17 cellular contexts compared by ENCODE assay signal in genomic region chr7:143987513-143987912, GRCh38. TPM values are rescaled to one million over a fixed set of nuclear protein-coding genes. Genes with fewer than 3 reads are reported as not detected.
DNase-seq lines count a peak whose midpoint lies in the region; ATAC-seq and TF ChIP-seq lines count a peak whose summit lies in the region.
"Had no signal": no experiment of that assay in that cellular context is flagged by ENCODE, and none has a peak within 500 bp of the region (broad histone marks: within the 10 kb centered on the region; RNA-seq: fewer than 3 reads in every experiment).

No MANE protein-coding gene starts in this region.

- H3K27me3 Mint-ChIP-seq in activated naive CD4-positive, alpha-beta T cell treated with anti-CD3 and anti-CD28 coated beads for 36 hours (ENCODE audit: low read depth) = peaks cover 2% of the 10 kb centered on the region
- H3K27me3 Mint-ChIP-seq: progenitor cell of endocrine pancreas had no signal

- peaks cover 10% of the 10 kb centered on the region for H3K36me3 Mint-ChIP-seq in activated naive CD4-positive, alpha-beta T cell treated with anti-CD3 and anti-CD28 coated beads for 36 hours (ENCODE audit: low read depth)

- no peak overlapping the region for H4K5ac ChIP-seq in mesendoderm (ENCODE audit: low read length)

- peak overlapping the region; percentile 16 for H3K27ac Mint-ChIP-seq in activated naive CD4-positive, alpha-beta T cell treated with anti-CD3 and anti-CD28 coated beads for 36 hours
- H3K27ac Mint-ChIP-seq: GM23338, progenitor cell of endocrine pancreas had no signal

- H3K4me3 Mint-ChIP-seq in activated naive CD4-positive, alpha-beta T cell treated with anti-CD3 and anti-CD28 coated beads for 36 hours = no peak overlapping the region
- H3K4me3 Mint-ChIP-seq: GM23338 had no signal

- no peak for DNase-seq in activated naive CD4-positive, alpha-beta T cell treated with anti-CD3 and anti-CD28 coated beads for 36 hours
- no peak for DNase-seq in activated naive CD4-positive, alpha-beta T cell treated with Interleukin-2 at 50 U/mL for 16 hours
- DNase-seq in smooth muscle cell (lab: John Stamatoyannopoulos, UW; ENCODE audit: unreplicated experiment) (no peak), SKM-1 (lab: John Stamatoyannopoulos, UW; ENCODE audit: unreplicated experiment) (no peak), mesendoderm (no peak)
- DNase-seq: activated naive CD4-positive, alpha-beta T cell treated with anti-CD3 and anti-CD28 coated beads, Interleukin-2, amount 50 U/mL, for 16 hours; COR-L47; GF-D8; head of caudate nucleus had no signal

- TF ChIP-seq CTCF in smooth muscle cell (IDR thresholded peaks at IDR 0.05; ENCODE audit: borderline replicate concordance, insufficient read depth, poor library complexity, severe bottlenecking) = no peak

- H3K4me1 Mint-ChIP-seq in activated naive CD4-positive, alpha-beta T cell treated with anti-CD3 and anti-CD28 coated beads for 36 hours (ENCODE audit: low read depth) = peaks cover 14% of the 10 kb centered on the region
- H3K4me1 Mint-ChIP-seq: GM23338 had no signal

- H3K9me3 Mint-ChIP-seq in activated naive CD4-positive, alpha-beta T cell treated with anti-CD3 and anti-CD28 coated beads for 36 hours = peaks cover 12% of the 10 kb centered on the region

- H3K36me3 ChIP-seq in smooth muscle cell (ENCODE audit: low read depth) (no peaks in the 10 kb centered on the region), mesendoderm (ENCODE audit: control insufficient read depth, insufficient read depth, low read length) (no peaks in the 10 kb centered on the region)

- H3K18ac ChIP-seq in mesendoderm (ENCODE audit: low read length) = no peak overlapping the region

- no peaks in the 10 kb centered on the region for H3F3A ChIP-seq in smooth muscle cell (ENCODE audit: low read depth)

- no peak overlapping the region for H2BK5ac ChIP-seq in mesendoderm (ENCODE audit: low read length)

- H3K4me3 ChIP-seq in smooth muscle cell (no peak overlapping the region), mesendoderm (ENCODE audit: low read length) (no peak overlapping the region)
- H3K4me3 ChIP-seq: GM23338 had no signal

- H3K23ac ChIP-seq in mesendoderm (ENCODE audit: low read length) = no peak overlapping the region

- H2BK120ac ChIP-seq in mesendoderm (ENCODE audit: low read depth, low read length) = no peak overlapping the region

- no peak overlapping the region for H4K8ac ChIP-seq in mesendoderm (ENCODE audit: low read depth, low read length)

- H4K20me1 ChIP-seq in smooth muscle cell (ENCODE audit: low read depth) = no peaks in the 10 kb centered on the region

- H3K9me3 ChIP-seq in smooth muscle cell (replicated peaks; ENCODE audit: low read depth) = peaks cover 5% of the 10 kb centered on the region

- H2BK15ac ChIP-seq in mesendoderm (replicated peaks; ENCODE audit: low read depth) = no peak overlapping the region

- H3K4me2 ChIP-seq in smooth muscle cell (no peak overlapping the region), mesendoderm (ENCODE audit: low read length) (no peak overlapping the region)
- H3K4me2 ChIP-seq: GM23338 had no signal

- H3K27me3 ChIP-seq in smooth muscle cell (ENCODE audit: low read depth) = no peaks in the 10 kb centered on the region
- H3K27me3 ChIP-seq in mesendoderm (ENCODE audit: insufficient read depth, low read length, poor library complexity) = no peaks in the 10 kb centered on the region

- H3K79me2 ChIP-seq in smooth muscle cell (ENCODE audit: low read depth) = no peaks in the 10 kb centered on the region
- H3K79me2 ChIP-seq in mesendoderm (ENCODE audit: control insufficient read depth, insufficient read depth, low read length) = no peaks in the 10 kb centered on the region

- H3K79me1 ChIP-seq in mesendoderm (ENCODE audit: low read length) = no peaks in the 10 kb centered on the region

- ATAC-seq in GM21619 (IDR thresholded peaks at IDR 0.05; ENCODE audit: unreplicated experiment) (peak; percentile 59), HG03575 (IDR thresholded peaks at IDR 0.05; ENCODE audit: extremely low read depth, insufficient number of reproducible peaks, low FRiP score, unreplicated experiment) (peak; percentile 45), GM21447 (IDR thresholded peaks at IDR 0.05; ENCODE audit: unreplicated experiment) (no peak)
- ATAC-seq: GM23338 had no signal

- H3K56ac ChIP-seq in mesendoderm (ENCODE audit: low read length) = no peak overlapping the region

- H3K27ac ChIP-seq in smooth muscle cell (ENCODE audit: low read depth) = no peak overlapping the region
- H3K27ac ChIP-seq in mesendoderm (ENCODE audit: low read depth, low read length) = no peak overlapping the region

- H3K4me1 ChIP-seq in smooth muscle cell (ENCODE audit: low read depth) (no peaks in the 10 kb centered on the region), mesendoderm (ENCODE audit: control insufficient read depth, low read depth, low read length) (no peaks in the 10 kb centered on the region)

- H3K9ac ChIP-seq in smooth muscle cell (ENCODE audit: low read depth) (no peak overlapping the region), mesendoderm (ENCODE audit: low read length) (no peak overlapping the region)

- H2AK5ac ChIP-seq in mesendoderm (ENCODE audit: low read length) = no peak overlapping the region

- no peak overlapping the region for H3K4ac ChIP-seq in mesendoderm (ENCODE audit: low read depth, low read length)

- CTCF ChIA-PET in activated naive CD4-positive, alpha-beta T cell treated with anti-CD3 and anti-CD28 coated beads for 36 hours (lab: Charles Lee) = interaction anchor here (2.2 kb wide), 1 partner anchor 141 kb away, joined by 5 read pairs; no protein-coding TSS in a partner anchor

- peak overlapping the region; percentile 41 for H2AFZ ChIP-seq in smooth muscle cell (ENCODE audit: low read depth)
- H2AFZ ChIP-seq: GM23338 had no signal

- intact Hi-C loops in activated naive CD4-positive, alpha-beta T cell treated with anti-CD3 and anti-CD28 coated beads for 36 hours (cut with micrococcal nuclease) = no loop called here

RNA-seq across cellular contexts. Expression of gene OR6B1, which starts 12.6 kb away (rescaled TPM):
- not detected for total RNA-seq in activated naive CD4-positive, alpha-beta T cell treated with anti-CD3 and anti-CD28 coated beads for 36 hours
- not detected in 2 replicates for total RNA-seq in smooth muscle cell
- not detected in 2 replicates for polyA plus RNA-seq in smooth muscle cell
- polyA plus RNA-seq in mesendoderm (2013, experiment 1 of 2) = 0.01 TPM
- polyA plus RNA-seq in mesendoderm (2013, experiment 2 of 2) = not detected
- total RNA-seq: A673, GM23338, kidney epithelial cell, progenitor cell of endocrine pancreas, subcutaneous adipose tissue had no signal
- polyA plus RNA-seq: GM23338 had no signal

RNA-seq across cellular contexts. Expression of gene OR2F1, which starts 32.9 kb away (rescaled TPM):
- total RNA-seq in activated naive CD4-positive, alpha-beta T cell treated with anti-CD3 and anti-CD28 coated beads for 36 hours = not detected
- total RNA-seq in smooth muscle cell = not detected in 2 replicates
- not detected in 2 replicates for polyA plus RNA-seq in smooth muscle cell
- polyA plus RNA-seq in mesendoderm (2013, experiment 1 of 2) = 0.03 TPM
- polyA plus RNA-seq in mesendoderm (2013, experiment 2 of 2) = 0.03 TPM
- total RNA-seq: A673, GM23338, progenitor cell of endocrine pancreas, subcutaneous adipose tissue had no signal
- polyA plus RNA-seq: GM23338 had no signal

RNA-seq across cellular contexts. Expression of gene OR2F2, which starts 52.5 kb away (rescaled TPM):
- not detected for total RNA-seq in activated naive CD4-positive, alpha-beta T cell treated with anti-CD3 and anti-CD28 coated beads for 36 hours
- total RNA-seq in smooth muscle cell = not detected in 2 replicates
- not detected in 2 replicates for polyA plus RNA-seq in smooth muscle cell
- polyA plus RNA-seq in mesendoderm (2013, experiment 1 of 2) = not detected
- not detected for polyA plus RNA-seq in mesendoderm (2013, experiment 2 of 2)
- total RNA-seq: A673, GM23338, kidney epithelial cell, progenitor cell of endocrine pancreas, subcutaneous adipose tissue had no signal
- polyA plus RNA-seq: GM23338 had no signal
